9 cellular contexts compared by ENCODE assay signal in the genomic region with DNA sequence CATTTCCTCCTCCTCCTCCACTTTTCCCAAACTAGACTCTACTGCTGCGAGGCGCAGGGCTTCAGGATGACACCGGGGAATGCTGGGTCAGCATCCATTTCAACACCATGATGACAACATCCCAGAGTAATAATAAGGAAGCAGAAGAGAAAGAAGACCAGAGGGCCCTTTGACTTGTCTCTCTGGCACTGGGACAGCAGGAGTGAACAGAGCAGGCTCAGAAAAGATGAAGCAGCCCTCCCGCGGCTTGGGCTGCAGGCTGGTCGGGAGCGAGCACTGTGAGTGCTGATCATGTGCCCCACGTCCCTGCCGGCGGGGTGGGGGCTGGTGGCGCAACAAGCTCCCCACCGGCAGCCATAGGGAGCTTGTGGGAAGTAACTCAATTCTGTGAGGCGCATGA. TPM values are rescaled to one million over a fixed set of nuclear protein-coding genes. Genes with fewer than 3 reads are reported as not detected.
DNase-seq lines count a peak whose midpoint lies in the region; ATAC-seq and TF ChIP-seq lines count a peak whose summit lies in the region.
"Had no signal": no experiment of that assay in that cellular context is flagged by ENCODE, and none has a peak within 500 bp of the region (broad histone marks: within the 10 kb centered on the region; RNA-seq: fewer than 3 reads in every experiment).

No MANE protein-coding gene starts in this region.

- 33 to 67% methylated on average over 13 of the region's 13 CpGs for WGBS in testis, 2 donors

- TF ChIP-seq CTCF in lower lobe of right lung (IDR thresholded peaks at IDR 0.05) (no peak), testis (IDR thresholded peaks at IDR 0.05) (no peak)

- peak overlapping the region; percentile 91 for H3K27ac Mint-ChIP-seq in dendritic cell treated with granulocyte-macrophage colony-stimulating factor and Interleukin-4, amounts not matched to agents 40 ng/mL and 50 ng/mL, for 4 days

- intact Hi-C loops in dendritic cell treated with granulocyte-macrophage colony-stimulating factor and Interleukin-4, amounts not matched to agents 40 ng/mL and 50 ng/mL, for 4 days (cut with micrococcal nuclease) = loop anchor here (2.0 kb wide), 1 partner anchor 15 kb away; no protein-coding TSS in a partner anchor
- intact Hi-C loops in lower lobe of right lung (cut with DNase I) (no loop called here), testis (cut with DNase I; ENCODE audit: low total_unique reads) (no loop called here)

- H3K36me3 ChIP-seq in lower lobe of right lung (peaks cover 26% of the 10 kb centered on the region), testis (ENCODE audit: low read depth, missing control alignments) (no peaks in the 10 kb centered on the region)

- H3K4me3 Mint-ChIP-seq in dendritic cell treated with granulocyte-macrophage colony-stimulating factor and Interleukin-4, amounts not matched to agents 40 ng/mL and 50 ng/mL, for 4 days = peak overlapping the region; percentile 69

- no peaks in the 10 kb centered on the region for H3K27me3 Mint-ChIP-seq in dendritic cell treated with granulocyte-macrophage colony-stimulating factor and Interleukin-4, amounts not matched to agents 40 ng/mL and 50 ng/mL, for 4 days

- TF ChIP-seq POLR2A in testis (IDR thresholded peaks at IDR 0.05) = no peak

- peak overlapping the region; percentile 19 for H3K4me3 ChIP-seq in lower lobe of right lung
- H3K4me3 ChIP-seq in testis = no peak overlapping the region

- peak overlapping the region; percentile 75 for H3K27ac ChIP-seq in lower lobe of right lung
- no peak overlapping the region for H3K27ac ChIP-seq in testis
- H3K27ac ChIP-seq: 22Rv1 had no signal

- H3K4me1 Mint-ChIP-seq in dendritic cell treated with granulocyte-macrophage colony-stimulating factor and Interleukin-4, amounts not matched to agents 40 ng/mL and 50 ng/mL, for 4 days (ENCODE audit: low read depth) = peaks cover 67% of the 10 kb centered on the region

- H3K9me3 Mint-ChIP-seq in dendritic cell treated with granulocyte-macrophage colony-stimulating factor and Interleukin-4, amounts not matched to agents 40 ng/mL and 50 ng/mL, for 4 days = no peaks in the 10 kb centered on the region

- H3K4me1 ChIP-seq in lower lobe of right lung (peaks cover 64% of the 10 kb centered on the region), testis (peaks cover 41% of the 10 kb centered on the region)

- H3K27me3 ChIP-seq in lower lobe of right lung (ENCODE audit: low read depth) = no peaks in the 10 kb centered on the region
- H3K27me3 ChIP-seq in testis = no peaks in the 10 kb centered on the region

- H3K36me3 Mint-ChIP-seq in dendritic cell treated with granulocyte-macrophage colony-stimulating factor and Interleukin-4, amounts not matched to agents 40 ng/mL and 50 ng/mL, for 4 days (ENCODE audit: low read depth) = peaks cover 58% of the 10 kb centered on the region

- peak; percentile 71 for DNase-seq in SIG-M5 treated with dmso at 0.1 percent for 504 hours (lab: John Stamatoyannopoulos, UW; ENCODE audit: unreplicated experiment)
- no peak for DNase-seq in SIG-M5 (lab: John Stamatoyannopoulos, UW)
- DNase-seq in lower lobe of right lung = peak; percentile 80
- peak; percentile 88 for DNase-seq in testis
- no peak for DNase-seq in amniotic stem cell (lab: John Stamatoyannopoulos, UW)
- no peak for DNase-seq in activated CD4-positive, alpha-beta T cell treated with anti-CD3 and anti-CD28 coated beads for 48 hours
- DNase-seq in OCI-M2 (lab: John Stamatoyannopoulos, UW; ENCODE audit: unreplicated experiment) = no peak

- H3K9me3 ChIP-seq in lower lobe of right lung (no peaks in the 10 kb centered on the region), testis (no peaks in the 10 kb centered on the region)

- ATAC-seq in lower lobe of right lung = peak; percentile 28 to 73

RNA-seq across cellular contexts. Expression of a gene that starts 30.5 kb away (rescaled TPM):
- total RNA-seq in lower lobe of right lung (70.8 TPM), testis (100 to 1,000 TPM; 145 to 148 TPM)
- polyA plus RNA-seq in testis (ENCODE audit: insufficient read depth, low read depth, low replicate concordance) = 142 TPM

RNA-seq across cellular contexts. Expression of a gene that starts 33.4 kb away (rescaled TPM):
- total RNA-seq in lower lobe of right lung (76.7 TPM), testis (10 to 100 TPM in 1 of 2 donors, 1 to 10 TPM in 1; 9.4 to 13.9 TPM)
- 20.9 TPM for polyA plus RNA-seq in testis (ENCODE audit: insufficient read depth, low read depth, low replicate concordance)

RNA-seq across cellular contexts. Expression of a gene that starts 42.8 kb away (rescaled TPM):
- total RNA-seq in lower lobe of right lung (8.1 TPM), testis (1 to 10 TPM; 7.4 to 7.7 TPM)
- 3.4 TPM for polyA plus RNA-seq in testis (ENCODE audit: insufficient read depth, low read depth, low replicate concordance)

RNA-seq across cellular contexts. Expression of a gene that starts 43.8 kb away (rescaled TPM):
- total RNA-seq in lower lobe of right lung (150 TPM), testis (100 to 1,000 TPM; 167 to 194 TPM)
- polyA plus RNA-seq in testis (ENCODE audit: insufficient read depth, low read depth, low replicate concordance) = 170 TPM

Comparison
In these comparisons a context has a peak if more than half of its experiments do, and no peak if none do; other contexts are left out.
1. DNase-seq: peak in SIG-M5 treated with dmso at 0.1 percent for 504 hours (single experiment), lower lobe of right lung (single experiment) and testis (single experiment); none in SIG-M5 (single experiment), amniotic stem cell (single experiment), activated CD4-positive, alpha-beta T cell treated with anti-CD3 and anti-CD28 coated beads for 48 hours (single experiment) and OCI-M2 (single experiment).